In genomic region chr22:46750530-46750800, GRCh38 we compare ENCODE assay signal across 1 cellular context.
TF ChIP-seq lines count a peak whose summit lies in the region.

No MANE protein-coding gene starts in this region.

TF ChIP-seq in GM12878, 131 proteins besides CTCF, POLR2A, EP300 and RAD21 (continued from another document):
- TF ChIP-seq, protein P1, sequence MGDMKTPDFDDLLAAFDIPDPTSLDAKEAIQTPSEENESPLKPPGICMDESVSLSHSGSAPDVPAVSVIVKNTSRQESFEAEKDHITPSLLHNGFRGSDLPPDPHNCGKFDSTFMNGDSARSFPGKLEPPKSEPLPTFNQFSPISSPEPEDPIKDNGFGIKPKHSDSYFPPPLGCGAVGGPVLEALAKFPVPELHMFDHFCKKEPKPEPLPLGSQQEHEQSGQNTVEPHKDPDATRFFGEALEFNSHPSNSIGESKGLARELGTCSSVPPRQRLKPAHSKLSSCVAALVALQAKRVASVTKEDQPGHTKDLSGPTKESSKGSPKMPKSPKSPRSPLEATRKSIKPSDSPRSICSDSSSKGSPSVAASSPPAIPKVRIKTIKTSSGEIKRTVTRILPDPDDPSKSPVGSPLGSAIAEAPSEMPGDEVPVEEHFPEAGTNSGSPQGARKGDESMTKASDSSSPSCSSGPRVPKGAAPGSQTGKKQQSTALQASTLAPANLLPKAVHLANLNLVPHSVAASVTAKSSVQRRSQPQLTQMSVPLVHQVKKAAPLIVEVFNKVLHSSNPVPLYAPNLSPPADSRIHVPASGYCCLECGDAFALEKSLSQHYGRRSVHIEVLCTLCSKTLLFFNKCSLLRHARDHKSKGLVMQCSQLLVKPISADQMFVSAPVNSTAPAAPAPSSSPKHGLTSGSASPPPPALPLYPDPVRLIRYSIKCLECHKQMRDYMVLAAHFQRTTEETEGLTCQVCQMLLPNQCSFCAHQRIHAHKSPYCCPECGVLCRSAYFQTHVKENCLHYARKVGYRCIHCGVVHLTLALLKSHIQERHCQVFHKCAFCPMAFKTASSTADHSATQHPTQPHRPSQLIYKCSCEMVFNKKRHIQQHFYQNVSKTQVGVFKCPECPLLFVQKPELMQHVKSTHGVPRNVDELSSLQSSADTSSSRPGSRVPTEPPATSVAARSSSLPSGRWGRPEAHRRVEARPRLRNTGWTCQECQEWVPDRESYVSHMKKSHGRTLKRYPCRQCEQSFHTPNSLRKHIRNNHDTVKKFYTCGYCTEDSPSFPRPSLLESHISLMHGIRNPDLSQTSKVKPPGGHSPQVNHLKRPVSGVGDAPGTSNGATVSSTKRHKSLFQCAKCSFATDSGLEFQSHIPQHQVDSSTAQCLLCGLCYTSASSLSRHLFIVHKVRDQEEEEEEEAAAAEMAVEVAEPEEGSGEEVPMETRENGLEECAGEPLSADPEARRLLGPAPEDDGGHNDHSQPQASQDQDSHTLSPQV (IDR thresholded peaks at IDR 0.05): no peak
- no peak for TF ChIP-seq BACH1 (IDR thresholded peaks at IDR 0.05; ENCODE audit: borderline replicate concordance)
